In genomic region chr14:75259946-75260545, GRCh38 we compare ENCODE assay signal across 8 cellular contexts. TPM values are rescaled to one million over a fixed set of nuclear protein-coding genes. Genes with fewer than 3 reads are reported as not detected.
DNase-seq lines count a peak whose midpoint lies in the region; ATAC-seq and TF ChIP-seq lines count a peak whose summit lies in the region.

No MANE protein-coding gene starts in this region.

- H3K4me3 ChIP-seq in mesodermal cell (ENCODE audit: extremely low read depth, insufficient read depth, low read length, poor library complexity, severe bottlenecking): no peak overlapping the region
- no peak overlapping the region for H3K4me3 ChIP-seq in upper lobe of left lung

- no peak for ATAC-seq in upper lobe of left lung (ENCODE audit: low FRiP score in 2 of 2)

- no peaks in the 10 kb centered on the region for H3K36me3 Mint-ChIP-seq in activated naive CD4-positive, alpha-beta T cell treated with anti-CD3 and anti-CD28 coated beads for 36 hours (ENCODE audit: low read depth)

- H3K4me1 Mint-ChIP-seq in activated naive CD4-positive, alpha-beta T cell treated with anti-CD3 and anti-CD28 coated beads for 36 hours (ENCODE audit: low read depth): peaks cover 16% of the 10 kb centered on the region

- no peaks in the 10 kb centered on the region for H3K27me3 Mint-ChIP-seq in activated naive CD4-positive, alpha-beta T cell treated with anti-CD3 and anti-CD28 coated beads for 36 hours (ENCODE audit: low read depth)

- no peak for TF ChIP-seq CTCF in upper lobe of left lung (IDR thresholded peaks at IDR 0.05)

- 70% methylated on average over 2 of the region's 6 CpGs; no CpG with 5 or more reads in 1 of the 2 experiments for WGBS in mesodermal cell (ENCODE audit: insufficient coverage in 2 of 2), 2 experiments
- WGBS in upper lobe of left lung, 2 donors: 71 to 79% methylated on average over 6 of the region's 6 CpGs

- DNase-seq in activated naive CD4-positive, alpha-beta T cell treated with anti-CD3 and anti-CD28 coated beads for 36 hours: no peak
- no peak for DNase-seq in activated naive CD4-positive, alpha-beta T cell treated with anti-CD3 and anti-CD28 coated beads, Interleukin-2, amount 50 U/mL, for 16 hours
- DNase-seq in amniotic epithelial cell (ENCODE audit: low read depth) (peak; percentile 42), upper lobe of left lung (no peak), NOMO-1 (lab: John Stamatoyannopoulos, UW; ENCODE audit: unreplicated experiment in 2 of 2) (no peak), NCI-H2081 (lab: John Stamatoyannopoulos, UW) (no peak), NCI-H146 treated with DMSO at 0.1 percent for 48 hours (lab: John Stamatoyannopoulos, UW; ENCODE audit: unreplicated experiment) (no peak)

- TF ChIP-seq POLR2A in upper lobe of left lung (IDR thresholded peaks at IDR 0.05): no peak

- intact Hi-C loops in activated naive CD4-positive, alpha-beta T cell treated with anti-CD3 and anti-CD28 coated beads for 36 hours (cut with micrococcal nuclease): loop anchor here (1.0 to 2.0 kb wide), 7 partner anchors 11 to 401 kb away; partner anchors contain the start of genes EIF2B2, ERG28, FOS and TMED10

- no peak for TF ChIP-seq EP300 in upper lobe of left lung (IDR thresholded peaks at IDR 0.05)

- no peaks in the 10 kb centered on the region for H3K36me3 ChIP-seq in mesodermal cell (ENCODE audit: control insufficient read depth, insufficient read depth, low read length)
- no peaks in the 10 kb centered on the region for H3K36me3 ChIP-seq in upper lobe of left lung

- H3K4me3 Mint-ChIP-seq in activated naive CD4-positive, alpha-beta T cell treated with anti-CD3 and anti-CD28 coated beads for 36 hours: no peak overlapping the region

- CTCF ChIA-PET in activated naive CD4-positive, alpha-beta T cell treated with anti-CD3 and anti-CD28 coated beads for 36 hours (lab: Charles Lee): no interaction called here

- H3K9me3 ChIP-seq in mesodermal cell (ENCODE audit: control insufficient read depth, low read length): no peaks in the 10 kb centered on the region
- H3K9me3 ChIP-seq in upper lobe of left lung: no peaks in the 10 kb centered on the region

- no peaks in the 10 kb centered on the region for H3K27me3 ChIP-seq in upper lobe of left lung

- H3K4me1 ChIP-seq in mesodermal cell (ENCODE audit: control insufficient read depth, insufficient read depth, low read length, poor library complexity, severe bottlenecking) (peaks cover 21% of the 10 kb centered on the region), upper lobe of left lung (peaks cover 17 to 25% (median 20%) of the 10 kb centered on the region in 4 donors)

- H3K9me3 Mint-ChIP-seq in activated naive CD4-positive, alpha-beta T cell treated with anti-CD3 and anti-CD28 coated beads for 36 hours: no peaks in the 10 kb centered on the region

- H3K27ac ChIP-seq in mesodermal cell (ENCODE audit: low read depth, low read length, severe bottlenecking) (peak overlapping the region; percentile 100), upper lobe of left lung (peak overlapping the region; percentile 91 to 98 (median 95))

- peak overlapping the region; percentile 77 for H3K27ac Mint-ChIP-seq in activated naive CD4-positive, alpha-beta T cell treated with anti-CD3 and anti-CD28 coated beads for 36 hours

RNA-seq across cellular contexts. Expression of gene FOS, which starts 18.6 kb away (rescaled TPM):
- 10 to 100 TPM; 34.5 to 35.7 TPM for total RNA-seq in activated naive CD4-positive, alpha-beta T cell treated with anti-CD3 and anti-CD28 coated beads for 36 hours
- polyA plus RNA-seq in mesodermal cell (2013, experiment 1 of 2): 20.6 TPM
- polyA plus RNA-seq in mesodermal cell (2013, experiment 2 of 2): 26.8 TPM
- 1,000 to 10,000 TPM in 1 of 6 donors, 100 to 1,000 TPM in 5; 386 to 1,146 (median 633) TPM for total RNA-seq in upper lobe of left lung

Comparison
In these comparisons a context has a peak if more than half of its experiments do, and no peak if none do; other contexts are left out.
1. RNA of gene FOS, which starts 18.6 kb away (total RNA-seq): 386 to 1,146 TPM in upper lobe of left lung; 34.5 to 35.7 TPM in activated naive CD4-positive, alpha-beta T cell treated with anti-CD3 and anti-CD28 coated beads for 36 hours; every median in the first group is over 10 times any median in the second.